ENCODE assay signal across 8 cellular contexts in genomic region chr17:50950002-50950877, GRCh38.
DNase-seq lines count a peak whose midpoint lies in the region; ATAC-seq and TF ChIP-seq lines count a peak whose summit lies in the region.

No MANE protein-coding gene starts in this region.

- no peaks in the 10 kb centered on the region for H3K36me3 Mint-ChIP-seq in endodermal cell (ENCODE audit: low read depth)

- no peak overlapping the region for H3K27ac Mint-ChIP-seq in endodermal cell

- H3K4me3 ChIP-seq in endodermal cell (ENCODE audit: low read length) (no peak overlapping the region), mesodermal cell (ENCODE audit: extremely low read depth, insufficient read depth, low read length, poor library complexity, severe bottlenecking) (no peak overlapping the region)

- H3K27me3 ChIP-seq in endodermal cell (ENCODE audit: control insufficient read depth, insufficient read depth, low read length, poor library complexity, severe bottlenecking): no peaks in the 10 kb centered on the region

- WGBS in endodermal cell (ENCODE audit: insufficient coverage in 1 of 2, insufficient read length in 1 of 2), 2 experiments: 33 to 53% methylated on average over 9 to 25 of the region's 25 CpGs
- WGBS in mesodermal cell (ENCODE audit: insufficient coverage in 2 of 2), 2 experiments: 26 to 29% methylated on average over 18 to 19 of the region's 25 CpGs

- H3K4me3 Mint-ChIP-seq in endodermal cell: no peak overlapping the region

- peak; percentile 87 for TF ChIP-seq CTCF in endodermal cell (conservative IDR thresholded peaks at IDR 0.05)

- H3K9ac ChIP-seq in endodermal cell (ENCODE audit: extremely low read depth, low read length, poor library complexity, severe bottlenecking): no peak overlapping the region

- peaks cover 26% of the 10 kb centered on the region for H3K4me1 Mint-ChIP-seq in endodermal cell

- DNase-seq in D341Med (ENCODE audit: low spot score) (peak; percentile 89), NCI-H82 (lab: John Stamatoyannopoulos, UW) (peak; percentile 71), endodermal cell (peak; percentile 96)
- DNase-seq in activated CD8-positive, alpha-beta memory T cell treated with anti-CD3 and anti-CD28 coated beads for 1 hour (ENCODE audit: extremely low read depth in 1 of 2, low read depth in 1 of 2): peak; percentile 23 to 29
- peak; percentile 73 for DNase-seq in stimulated activated CD8-positive, alpha-beta memory T cell treated with anti-CD3 and anti-CD28 coated beads, Interleukin-4, amount 100 ng/mL, for 48 hours

- peak; percentile 63 for ATAC-seq in HG02852 (IDR thresholded peaks at IDR 0.05; ENCODE audit: unreplicated experiment)
- no peak for ATAC-seq in GM18909 (IDR thresholded peaks at IDR 0.05; ENCODE audit: poor library complexity, unreplicated experiment)

- no peaks in the 10 kb centered on the region for H3K9me3 Mint-ChIP-seq in endodermal cell

- peak overlapping the region; percentile 72 for H3K27ac ChIP-seq in endodermal cell (ENCODE audit: low read depth, low read length)
- peak overlapping the region; percentile 73 for H3K27ac ChIP-seq in mesodermal cell (ENCODE audit: low read depth, low read length, severe bottlenecking)

- H3K4me1 ChIP-seq in endodermal cell (ENCODE audit: control insufficient read depth, insufficient read depth, low read length): peaks cover 16% of the 10 kb centered on the region
- H3K4me1 ChIP-seq in mesodermal cell (ENCODE audit: control insufficient read depth, insufficient read depth, low read length, poor library complexity, severe bottlenecking): peaks cover 47% of the 10 kb centered on the region

- H3K36me3 ChIP-seq in endodermal cell (ENCODE audit: control insufficient read depth, insufficient read depth, low read length): no peaks in the 10 kb centered on the region
- no peaks in the 10 kb centered on the region for H3K36me3 ChIP-seq in mesodermal cell (ENCODE audit: control insufficient read depth, insufficient read depth, low read length)

- peaks cover 7% of the 10 kb centered on the region for H3K27me3 Mint-ChIP-seq in endodermal cell (ENCODE audit: insufficient read depth)

- no peaks in the 10 kb centered on the region for H3K9me3 ChIP-seq in endodermal cell (ENCODE audit: control insufficient read depth, low read length)
- no peaks in the 10 kb centered on the region for H3K9me3 ChIP-seq in mesodermal cell (ENCODE audit: control insufficient read depth, low read length)

Comparison
In these comparisons a context has a peak if more than half of its experiments do, and no peak if none do; other contexts are left out.
1. DNase-seq: peak in every context shown above with its lines; median percentile 96 in endodermal cell; 89 in D341Med; 73 in stimulated activated CD8-positive, alpha-beta memory T cell treated with anti-CD3 and anti-CD28 coated beads, Interleukin-4, amount 100 ng/mL, for 48 hours; 71 in NCI-H82; 26 in activated CD8-positive, alpha-beta memory T cell treated with anti-CD3 and anti-CD28 coated beads for 1 hour.